Comparison of ENCODE assay signal across 35 cellular contexts in the genomic region with DNA sequence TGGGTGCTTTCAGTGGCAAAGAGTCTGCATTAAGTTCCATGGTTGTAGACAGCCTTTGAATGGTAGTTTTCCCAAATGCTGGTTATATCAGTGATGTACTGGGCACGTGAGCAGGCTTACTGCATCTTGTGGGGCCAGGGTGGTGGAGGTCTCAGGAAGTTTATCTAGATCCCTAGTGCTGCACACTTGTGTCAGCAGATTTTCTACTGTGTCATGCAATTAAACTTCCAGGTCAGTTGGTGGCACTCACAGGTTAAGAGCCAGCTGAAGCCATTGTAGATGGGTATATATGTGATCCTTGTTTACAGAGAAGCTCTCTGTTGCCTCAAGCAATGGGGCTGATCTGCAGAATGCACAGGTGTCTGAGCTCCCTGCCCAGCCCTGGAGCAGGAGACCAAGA.
"Had no signal": no experiment of that assay in that cellular context is flagged by ENCODE, and none has a peak within 500 bp of the region (broad histone marks: within the 10 kb centered on the region; RNA-seq: fewer than 3 reads in every experiment).

No MANE protein-coding gene starts in this region.

- DNase-seq: activated B cell treated with CpG ODN at 0.5 μM for 24 hours; activated CD4-positive, alpha-beta T cell treated with anti-CD3 and anti-CD28 coated beads for 48 hours; activated CD4-positive, alpha-beta T cell treated with anti-CD3 and anti-CD28 coated beads, Interleukin-2, amount 50 U/mL, for 1 hour; activated CD4-positive, alpha-beta T cell treated with anti-CD3 and anti-CD28 coated beads, Interleukin-2, amount 50 U/mL, for 48 hours; activated CD8-positive, alpha-beta memory T cell treated with anti-CD3 and anti-CD28 coated beads for 24 hours; activated CD8-positive, alpha-beta memory T cell treated with anti-CD3 and anti-CD28 coated beads, Interleukin-2, amount 50 U/mL, for 4 hours; activated CD8-positive, alpha-beta T cell treated with anti-CD3 and anti-CD28 coated beads for 36 hours; activated effector memory CD4-positive, alpha-beta T cell treated with anti-CD3 and anti-CD28 coated beads, Interleukin-2, amount 50 U/mL, for 16 hours; activated naive CD4-positive, alpha-beta T cell treated with anti-CD3 and anti-CD28 coated beads for 36 hours; activated naive CD8-positive, alpha-beta T cell treated with anti-CD3 and anti-CD28 coated beads for 36 hours; activated naive CD8-positive, alpha-beta T cell treated with anti-CD3 and anti-CD28 coated beads, Interleukin-2, amount 50 U/mL, for 24 hours; activated T-cell treated with anti-CD3 and anti-CD28 coated beads, Interleukin-2, amount 50 U/mL, for 1 hour; activated T-cell treated with anti-CD3 and anti-CD28 coated beads, Interleukin-2, amount 50 U/mL, for 48 hours; adrenal gland; amygdala; aorta; body of pancreas; central memory CD4-positive, alpha-beta T cell; cerebellar nuclear complex; colonic mucosa; effector CD8-positive, alpha-beta T cell; esophagus squamous epithelium; foreskin melanocyte; heart right ventricle; T1000; WERI-Rb-1 had no signal

- H3K27me3 Mint-ChIP-seq: activated B cell treated with CpG ODN at 0.5 μM for 24 hours; activated CD8-positive, alpha-beta T cell treated with anti-CD3 and anti-CD28 coated beads for 36 hours; activated naive CD4-positive, alpha-beta T cell treated with anti-CD3 and anti-CD28 coated beads, Interleukin-2, amount 50 U/mL, for 24 hours; activated naive CD8-positive, alpha-beta T cell treated with anti-CD3 and anti-CD28 coated beads for 36 hours; activated naive CD8-positive, alpha-beta T cell treated with anti-CD3 and anti-CD28 coated beads, Interleukin-2, amount 50 U/mL, for 24 hours had no signal

- H3K27me3 ChIP-seq: adrenal gland, body of pancreas, colonic mucosa, esophagus squamous epithelium, gastroesophageal sphincter, heart right ventricle had no signal

- FAIRE-seq: endometrium, endothelial cell of umbilical vein had no signal

- H3K36me3 ChIP-seq: adrenal gland, colonic mucosa, gastroesophageal sphincter had no signal

- ATAC-seq: activated CD4-positive, CD25-positive, alpha-beta regulatory T cell treated with anti-CD3 and anti-CD28 coated beads, Interleukin-2, amount 50 U/mL, for 24 hours; activated CD8-positive, alpha-beta T cell treated with anti-CD3 and anti-CD28 coated beads for 36 hours; activated naive CD8-positive, alpha-beta T cell treated with anti-CD3 and anti-CD28 coated beads, Interleukin-2, amount 50 U/mL, for 24 hours; body of pancreas; gastroesophageal sphincter had no signal

- H3K9me3 ChIP-seq: adrenal gland, body of pancreas, colonic mucosa, esophagus squamous epithelium, gastroesophageal sphincter had no signal

- H3K27ac Mint-ChIP-seq: activated B cell treated with CpG ODN at 0.5 μM for 24 hours; activated CD8-positive, alpha-beta T cell treated with anti-CD3 and anti-CD28 coated beads for 36 hours; activated naive CD4-positive, alpha-beta T cell treated with anti-CD3 and anti-CD28 coated beads for 36 hours; activated naive CD4-positive, alpha-beta T cell treated with anti-CD3 and anti-CD28 coated beads, Interleukin-2, amount 50 U/mL, for 24 hours; activated naive CD8-positive, alpha-beta T cell treated with anti-CD3 and anti-CD28 coated beads for 36 hours; activated naive CD8-positive, alpha-beta T cell treated with anti-CD3 and anti-CD28 coated beads, Interleukin-2, amount 50 U/mL, for 24 hours; activated T-helper 1 cell treated with anti-CD3 and anti-CD28 coated beads, Interleukin-12 subunit alpha, Interleukin-12 subunit beta, Interleukin-2, Interleukin-4 antibody, amounts not matched to agents 30 ng/mL and 10 ng/mL and 1 ng/mL, durations not matched to agents 14 hours and 24 hours and 36 hours; activated T-helper 2 cell treated with anti-CD3 and anti-CD28 coated beads, Interferon-gamma antibody, Interleukin-2, Interleukin-4, amounts not matched to agents 10 μg/mL and 5 μg/mL and 100 μg/mL, durations not matched to agents 14 hours and 24 hours and 36 hours; T-helper 1 cell treated with Interleukin-12 subunit alpha and Interleukin-12 subunit beta and Interleukin-4 antibody, amounts not matched to agents 30 μg/mL and 1 μg/mL, for 36 hours had no signal

- H3K4me1 ChIP-seq: adrenal gland, body of pancreas, colonic mucosa, esophagus squamous epithelium had no signal

- H3K4me3 ChIP-seq: adrenal gland, body of pancreas, colonic mucosa, esophagus squamous epithelium, gastroesophageal sphincter, heart right ventricle had no signal

- H3K4me3 Mint-ChIP-seq: activated B cell treated with CpG ODN at 0.5 μM for 24 hours; activated CD8-positive, alpha-beta T cell treated with anti-CD3 and anti-CD28 coated beads for 36 hours; activated naive CD4-positive, alpha-beta T cell treated with anti-CD3 and anti-CD28 coated beads for 36 hours; activated naive CD4-positive, alpha-beta T cell treated with anti-CD3 and anti-CD28 coated beads, Interleukin-2, amount 50 U/mL, for 24 hours; activated naive CD8-positive, alpha-beta T cell treated with anti-CD3 and anti-CD28 coated beads for 36 hours; activated naive CD8-positive, alpha-beta T cell treated with anti-CD3 and anti-CD28 coated beads, Interleukin-2, amount 50 U/mL, for 24 hours; activated T-helper 1 cell treated with anti-CD3 and anti-CD28 coated beads, Interleukin-12 subunit alpha, Interleukin-12 subunit beta, Interleukin-2, Interleukin-4 antibody, amounts not matched to agents 30 ng/mL and 10 ng/mL and 1 ng/mL, durations not matched to agents 14 hours and 24 hours and 36 hours; T-helper 1 cell treated with Interleukin-12 subunit alpha and Interleukin-12 subunit beta and Interleukin-4 antibody, amounts not matched to agents 30 μg/mL and 1 μg/mL, for 36 hours had no signal

- H3K27ac ChIP-seq: adrenal gland, body of pancreas, colonic mucosa, epithelial cell of prostate, esophagus squamous epithelium, gastroesophageal sphincter, heart right ventricle, WERI-Rb-1 had no signal
